In genomic region chr11:118435893-118436624, GRCh38 we compare ENCODE assay signal across 8 cellular contexts. TPM values are rescaled to one million over a fixed set of nuclear protein-coding genes. Genes with fewer than 3 reads are reported as not detected.
A peak's percentile ranks its signal among the peaks of the same experiment; 100 is the strongest.
DNase-seq lines count a peak whose midpoint lies in the region; ATAC-seq, FAIRE-seq and TF ChIP-seq lines count a peak whose summit lies in the region.

Gene KMT2A (plus strand): TSS chr11:118436492. CDS start chr11:118436513, 21 bp downstream.

- peak within 1 kb of the TSS; percentile 92 for H3K4me3 Mint-ChIP-seq in progenitor cell of endocrine pancreas (ENCODE audit: low read depth)

- H3K4me3 ChIP-seq in upper lobe of right lung: peak within 1 kb of the TSS; percentile 94

- no peaks in the 10 kb centered on the region for H3K36me3 ChIP-seq in upper lobe of right lung

- no peaks in the 10 kb centered on the region for H3K27me3 Mint-ChIP-seq in progenitor cell of endocrine pancreas

- no peaks in the 10 kb centered on the region for H3K27me3 ChIP-seq in upper lobe of right lung

- H3K4me1 ChIP-seq in upper lobe of right lung: peaks cover 31% of the 10 kb centered on the region

- peak; percentile 77 for DNase-seq in GM12891 (ENCODE audit: insufficient read length, low spot score)
- DNase-seq in NCI-H1694 (lab: John Stamatoyannopoulos, UW): peak; percentile 63
- DNase-seq in amniotic stem cell (lab: John Stamatoyannopoulos, UW): peak; percentile 92
- DNase-seq in left cardiac atrium: peak; percentile 98
- peak; percentile 99 for DNase-seq in progenitor cell of endocrine pancreas (ENCODE audit: low spot score, unreplicated experiment)
- peak; percentile 99 for DNase-seq in upper lobe of right lung

- H3K9me3 Mint-ChIP-seq in progenitor cell of endocrine pancreas (ENCODE audit: low read depth): no peaks in the 10 kb centered on the region

- no peak for TF ChIP-seq CTCF in progenitor cell of endocrine pancreas (IDR thresholded peaks at IDR 0.05; ENCODE audit: unreplicated experiment)
- no peak for TF ChIP-seq CTCF in upper lobe of right lung (IDR thresholded peaks at IDR 0.05)

- peak; percentile 45 for ATAC-seq in HG02884 (IDR thresholded peaks at IDR 0.05; ENCODE audit: unreplicated experiment)
- peak; percentile 89 to 90 for ATAC-seq in left cardiac atrium
- ATAC-seq in upper lobe of right lung: peak; percentile 97

- peaks cover 45% of the 10 kb centered on the region for H3K4me1 Mint-ChIP-seq in progenitor cell of endocrine pancreas (ENCODE audit: low read depth)

- H3K27ac ChIP-seq in upper lobe of right lung: peak within 1 kb of the TSS; percentile 78

- H3K36me3 Mint-ChIP-seq in progenitor cell of endocrine pancreas (ENCODE audit: insufficient read depth): peaks cover 2% of the 10 kb centered on the region

- intact Hi-C loops in T-helper 1 cell treated with Interleukin-12 subunit alpha and Interleukin-12 subunit beta and Interleukin-4 antibody, amounts not matched to agents 30 ng/mL and 1 ng/mL, for 36 hours (cut with micrococcal nuclease): loop anchor here (1.0 to 10.0 kb wide), 14 partner anchors 7 to 829 kb away; partner anchors contain the start of genes ATP5MG, BCL9L, CBL and CD3E
- intact Hi-C loops in left cardiac atrium (cut with DNase I) (loop anchor here in 1 of 2 donors (5.0 kb wide), 1 partner anchor 34 kb away; the partner anchor contains the start of gene ATP5MG), upper lobe of right lung (cut with DNase I) (no loop called here)

- no peaks in the 10 kb centered on the region for H3K9me3 ChIP-seq in upper lobe of right lung

- no peak for FAIRE-seq in GM12891 (lab: Jason Lieb, UNC)

- 0 out of 2 replicates have a peak, but pooled peaks have one; percentile 16 for TF ChIP-seq POLR2A in GM12891 (IDR thresholded peaks at IDR 0.05; ENCODE audit: low read depth, low read length)

- H3K27ac Mint-ChIP-seq in progenitor cell of endocrine pancreas: peak within 1 kb of the TSS; percentile 95

TF ChIP-seq in GM12891, 5 proteins besides CTCF, POLR2A, EP300 and RAD21:
- TF ChIP-seq POU2F2 (IDR thresholded peaks at IDR 0.05; ENCODE audit: low read depth, low read length) (no peak; the same call in 1 of the 2 replicates), TAF1 (IDR thresholded peaks at IDR 0.05; ENCODE audit: low read depth, low read length) (peak; percentile 78)

RNA-seq across cellular contexts. Expression of gene KMT2A, which starts in this region (rescaled TPM):
- 15.3 TPM for polyA plus RNA-seq in GM12891 (2012; ENCODE audit: low read depth, missing spikeins)
- total RNA-seq in T-helper 1 cell treated with Interleukin-12 subunit alpha and Interleukin-12 subunit beta and Interleukin-4 antibody, amounts not matched to agents 30 ng/mL and 1 ng/mL, for 36 hours: 148 and 158 TPM in 2 replicates
- total RNA-seq in left cardiac atrium (10 to 100 TPM; 23.7 to 25.2 TPM), progenitor cell of endocrine pancreas (89.1 and 94.6 TPM in 2 replicates), upper lobe of right lung (64.7 TPM)

Comparison
In these comparisons a context has a peak if more than half of its experiments do, and no peak if none do; other contexts are left out.
1. Peak in every context shown above with its lines: DNase-seq, ATAC-seq, H3K4me3 ChIP-seq and H3K27ac ChIP-seq.
2. ATAC-seq: peak in every context shown above with its lines; median percentile 97 in upper lobe of right lung; 90 in left cardiac atrium; 45 in HG02884.